In the genomic region with DNA sequence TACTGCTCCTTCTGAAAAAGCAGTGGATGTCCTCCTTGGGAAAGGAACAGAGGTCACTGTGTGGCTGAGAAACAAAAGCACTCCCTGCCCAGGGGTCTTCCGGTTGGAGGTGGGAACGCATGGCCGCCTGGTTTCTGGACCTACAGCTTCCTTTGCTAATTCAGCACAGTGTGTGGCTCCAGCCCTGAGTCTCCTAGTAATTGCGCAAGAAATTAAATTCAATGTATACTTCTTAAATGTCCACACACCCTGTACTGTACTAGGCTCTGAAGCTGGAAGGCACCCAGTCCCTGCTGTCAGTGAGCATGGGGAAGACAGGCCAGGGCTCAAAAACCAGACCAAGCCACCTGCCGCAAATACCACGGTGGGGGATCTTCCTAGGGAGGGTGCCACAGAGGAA, we compare ENCODE assay signal across 1 cellular context.
TF ChIP-seq lines count a peak whose summit lies in the region.

No MANE protein-coding gene starts in this region.

TF ChIP-seq in GM23338, 12 proteins besides CTCF, POLR2A, EP300 and RAD21 (continued from another document):
- TF ChIP-seq STAT1 (IDR thresholded peaks at IDR 0.05; ENCODE audit: unreplicated experiment), result no peak
- TF ChIP-seq, protein P1, sequence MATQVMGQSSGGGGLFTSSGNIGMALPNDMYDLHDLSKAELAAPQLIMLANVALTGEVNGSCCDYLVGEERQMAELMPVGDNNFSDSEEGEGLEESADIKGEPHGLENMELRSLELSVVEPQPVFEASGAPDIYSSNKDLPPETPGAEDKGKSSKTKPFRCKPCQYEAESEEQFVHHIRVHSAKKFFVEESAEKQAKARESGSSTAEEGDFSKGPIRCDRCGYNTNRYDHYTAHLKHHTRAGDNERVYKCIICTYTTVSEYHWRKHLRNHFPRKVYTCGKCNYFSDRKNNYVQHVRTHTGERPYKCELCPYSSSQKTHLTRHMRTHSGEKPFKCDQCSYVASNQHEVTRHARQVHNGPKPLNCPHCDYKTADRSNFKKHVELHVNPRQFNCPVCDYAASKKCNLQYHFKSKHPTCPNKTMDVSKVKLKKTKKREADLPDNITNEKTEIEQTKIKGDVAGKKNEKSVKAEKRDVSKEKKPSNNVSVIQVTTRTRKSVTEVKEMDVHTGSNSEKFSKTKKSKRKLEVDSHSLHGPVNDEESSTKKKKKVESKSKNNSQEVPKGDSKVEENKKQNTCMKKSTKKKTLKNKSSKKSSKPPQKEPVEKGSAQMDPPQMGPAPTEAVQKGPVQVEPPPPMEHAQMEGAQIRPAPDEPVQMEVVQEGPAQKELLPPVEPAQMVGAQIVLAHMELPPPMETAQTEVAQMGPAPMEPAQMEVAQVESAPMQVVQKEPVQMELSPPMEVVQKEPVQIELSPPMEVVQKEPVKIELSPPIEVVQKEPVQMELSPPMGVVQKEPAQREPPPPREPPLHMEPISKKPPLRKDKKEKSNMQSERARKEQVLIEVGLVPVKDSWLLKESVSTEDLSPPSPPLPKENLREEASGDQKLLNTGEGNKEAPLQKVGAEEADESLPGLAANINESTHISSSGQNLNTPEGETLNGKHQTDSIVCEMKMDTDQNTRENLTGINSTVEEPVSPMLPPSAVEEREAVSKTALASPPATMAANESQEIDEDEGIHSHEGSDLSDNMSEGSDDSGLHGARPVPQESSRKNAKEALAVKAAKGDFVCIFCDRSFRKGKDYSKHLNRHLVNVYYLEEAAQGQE (IDR thresholded peaks at IDR 0.05; ENCODE audit: unreplicated experiment), result no peak
- no peak for TF ChIP-seq ZNF331 (CRISPR knock-in tag; IDR thresholded peaks at IDR 0.05; ENCODE audit: low read depth)
- no peak for TF ChIP-seq POLR2AphosphoS5 (IDR thresholded peaks at IDR 0.05; ENCODE audit: low read depth)
- TF ChIP-seq, protein P2, sequence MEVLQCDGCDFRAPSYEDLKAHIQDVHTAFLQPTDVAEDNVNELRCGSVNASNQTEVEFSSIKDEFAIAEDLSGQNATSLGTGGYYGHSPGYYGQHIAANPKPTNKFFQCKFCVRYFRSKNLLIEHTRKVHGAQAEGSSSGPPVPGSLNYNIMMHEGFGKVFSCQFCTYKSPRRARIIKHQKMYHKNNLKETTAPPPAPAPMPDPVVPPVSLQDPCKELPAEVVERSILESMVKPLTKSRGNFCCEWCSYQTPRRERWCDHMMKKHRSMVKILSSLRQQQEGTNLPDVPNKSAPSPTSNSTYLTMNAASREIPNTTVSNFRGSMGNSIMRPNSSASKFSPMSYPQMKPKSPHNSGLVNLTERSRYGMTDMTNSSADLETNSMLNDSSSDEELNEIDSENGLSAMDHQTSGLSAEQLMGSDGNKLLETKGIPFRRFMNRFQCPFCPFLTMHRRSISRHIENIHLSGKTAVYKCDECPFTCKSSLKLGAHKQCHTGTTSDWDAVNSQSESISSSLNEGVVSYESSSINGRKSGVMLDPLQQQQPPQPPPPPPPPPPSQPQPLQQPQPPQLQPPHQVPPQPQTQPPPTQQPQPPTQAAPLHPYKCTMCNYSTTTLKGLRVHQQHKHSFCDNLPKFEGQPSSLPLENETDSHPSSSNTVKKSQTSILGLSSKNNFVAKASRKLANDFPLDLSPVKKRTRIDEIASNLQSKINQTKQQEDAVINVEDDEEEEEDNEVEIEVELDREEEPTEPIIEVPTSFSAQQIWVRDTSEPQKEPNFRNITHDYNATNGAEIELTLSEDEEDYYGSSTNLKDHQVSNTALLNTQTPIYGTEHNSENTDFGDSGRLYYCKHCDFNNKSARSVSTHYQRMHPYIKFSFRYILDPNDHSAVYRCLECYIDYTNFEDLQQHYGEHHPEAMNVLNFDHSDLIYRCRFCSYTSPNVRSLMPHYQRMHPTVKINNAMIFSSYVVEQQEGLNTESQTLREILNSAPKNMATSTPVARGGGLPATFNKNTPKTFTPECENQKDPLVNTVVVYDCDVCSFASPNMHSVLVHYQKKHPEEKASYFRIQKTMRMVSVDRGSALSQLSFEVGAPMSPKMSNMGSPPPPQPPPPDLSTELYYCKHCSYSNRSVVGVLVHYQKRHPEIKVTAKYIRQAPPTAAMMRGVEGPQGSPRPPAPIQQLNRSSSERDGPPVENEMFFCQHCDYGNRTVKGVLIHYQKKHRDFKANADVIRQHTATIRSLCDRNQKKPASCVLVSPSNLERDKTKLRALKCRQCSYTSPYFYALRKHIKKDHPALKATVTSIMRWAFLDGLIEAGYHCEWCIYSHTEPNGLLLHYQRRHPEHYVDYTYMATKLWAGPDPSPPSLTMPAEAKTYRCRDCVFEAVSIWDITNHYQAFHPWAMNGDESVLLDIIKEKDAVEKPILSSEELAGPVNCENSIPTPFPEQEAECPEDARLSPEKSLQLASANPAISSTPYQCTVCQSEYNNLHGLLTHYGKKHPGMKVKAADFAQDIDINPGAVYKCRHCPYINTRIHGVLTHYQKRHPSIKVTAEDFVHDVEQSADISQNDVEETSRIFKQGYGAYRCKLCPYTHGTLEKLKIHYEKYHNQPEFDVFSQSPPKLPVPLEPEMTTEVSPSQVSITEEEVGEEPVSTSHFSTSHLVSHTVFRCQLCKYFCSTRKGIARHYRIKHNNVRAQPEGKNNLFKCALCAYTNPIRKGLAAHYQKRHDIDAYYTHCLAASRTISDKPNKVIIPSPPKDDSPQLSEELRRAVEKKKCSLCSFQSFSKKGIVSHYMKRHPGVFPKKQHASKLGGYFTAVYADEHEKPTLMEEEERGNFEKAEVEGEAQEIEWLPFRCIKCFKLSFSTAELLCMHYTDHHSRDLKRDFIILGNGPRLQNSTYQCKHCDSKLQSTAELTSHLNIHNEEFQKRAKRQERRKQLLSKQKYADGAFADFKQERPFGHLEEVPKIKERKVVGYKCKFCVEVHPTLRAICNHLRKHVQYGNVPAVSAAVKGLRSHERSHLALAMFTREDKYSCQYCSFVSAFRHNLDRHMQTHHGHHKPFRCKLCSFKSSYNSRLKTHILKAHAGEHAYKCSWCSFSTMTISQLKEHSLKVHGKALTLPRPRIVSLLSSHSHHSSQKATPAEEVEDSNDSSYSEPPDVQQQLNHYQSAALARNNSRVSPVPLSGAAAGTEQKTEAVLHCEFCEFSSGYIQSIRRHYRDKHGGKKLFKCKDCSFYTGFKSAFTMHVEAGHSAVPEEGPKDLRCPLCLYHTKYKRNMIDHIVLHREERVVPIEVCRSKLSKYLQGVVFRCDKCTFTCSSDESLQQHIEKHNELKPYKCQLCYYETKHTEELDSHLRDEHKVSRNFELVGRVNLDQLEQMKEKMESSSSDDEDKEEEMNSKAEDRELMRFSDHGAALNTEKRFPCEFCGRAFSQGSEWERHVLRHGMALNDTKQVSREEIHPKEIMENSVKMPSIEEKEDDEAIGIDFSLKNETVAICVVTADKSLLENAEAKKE (CRISPR knock-in tag; IDR thresholded peaks at IDR 0.05), result no peak
- TF ChIP-seq JUNB (IDR thresholded peaks at IDR 0.05; ENCODE audit: unreplicated experiment), result no peak
- TF ChIP-seq CREB1 (CRISPR knock-in tag; IDR thresholded peaks at IDR 0.05; ENCODE audit: low read depth), result no peak
- no peak for TF ChIP-seq ZNF114 (CRISPR knock-in tag; IDR thresholded peaks at IDR 0.05)
- no peak for TF ChIP-seq EZH2phosphoT487 (IDR thresholded peaks at IDR 0.05; ENCODE audit: unreplicated experiment)
- TF ChIP-seq, protein P3, sequence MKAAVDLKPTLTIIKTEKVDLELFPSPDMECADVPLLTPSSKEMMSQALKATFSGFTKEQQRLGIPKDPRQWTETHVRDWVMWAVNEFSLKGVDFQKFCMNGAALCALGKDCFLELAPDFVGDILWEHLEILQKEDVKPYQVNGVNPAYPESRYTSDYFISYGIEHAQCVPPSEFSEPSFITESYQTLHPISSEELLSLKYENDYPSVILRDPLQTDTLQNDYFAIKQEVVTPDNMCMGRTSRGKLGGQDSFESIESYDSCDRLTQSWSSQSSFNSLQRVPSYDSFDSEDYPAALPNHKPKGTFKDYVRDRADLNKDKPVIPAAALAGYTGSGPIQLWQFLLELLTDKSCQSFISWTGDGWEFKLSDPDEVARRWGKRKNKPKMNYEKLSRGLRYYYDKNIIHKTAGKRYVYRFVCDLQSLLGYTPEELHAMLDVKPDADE (IDR thresholded peaks at IDR 0.05), result no peak
